Comparison of ENCODE assay signal across 8 cellular contexts in the genomic region with DNA sequence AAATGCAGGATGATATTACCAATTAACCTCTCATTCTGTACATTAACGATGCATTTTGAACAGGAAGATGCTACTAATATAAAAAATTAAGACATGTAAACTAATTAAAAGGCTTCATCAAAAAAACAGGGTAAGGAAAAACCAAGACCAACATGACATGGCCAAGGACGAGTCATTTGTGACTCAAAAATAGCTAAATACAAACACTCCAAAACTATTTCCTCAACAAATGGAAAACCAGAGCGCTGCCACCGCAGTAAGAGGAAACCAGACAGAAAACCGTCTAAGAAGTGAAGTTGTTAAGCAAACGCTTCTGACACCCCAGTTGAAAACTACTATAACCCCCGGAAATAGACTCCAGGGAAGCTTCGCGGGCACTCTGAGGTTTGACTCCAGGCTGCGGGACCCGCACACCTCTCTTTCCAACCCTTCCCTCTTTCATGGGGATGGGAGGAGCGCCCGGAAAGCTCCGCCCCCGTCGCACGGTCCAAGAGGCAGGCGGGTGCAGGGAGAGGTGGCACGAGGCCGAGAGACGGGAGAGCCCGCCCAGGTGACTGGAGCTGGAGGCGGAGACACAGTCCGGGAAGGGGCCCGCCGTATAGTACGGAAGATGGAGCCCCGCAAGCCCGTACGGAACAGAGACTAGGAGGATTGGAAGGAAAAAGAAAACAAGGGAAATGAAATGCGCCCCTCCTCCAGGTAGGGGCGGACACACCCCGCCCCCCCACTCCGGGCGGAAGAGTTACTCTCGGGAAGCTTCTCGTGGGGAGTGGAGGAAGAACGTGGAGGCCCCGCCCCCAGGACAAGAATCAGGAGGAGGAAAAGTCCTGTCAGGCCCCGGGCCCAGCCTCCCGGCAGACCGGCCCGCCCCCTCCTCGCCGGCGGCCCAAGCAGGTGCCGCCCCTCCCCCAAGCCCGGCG. TPM values are rescaled to one million over a fixed set of nuclear protein-coding genes. Genes with fewer than 3 reads are reported as not detected.
DNase-seq lines count a peak whose midpoint lies in the region; ATAC-seq lines count a peak whose summit lies in the region.

No MANE protein-coding gene starts in this region.

- in situ Hi-C loops in GM23248 (cut with MboI) = no loop called here

- H3K4me1 Mint-ChIP-seq in activated T-helper 2 cell treated with anti-CD3 and anti-CD28 coated beads, Interferon-gamma antibody, Interleukin-2, Interleukin-4, amounts not matched to agents 10 μg/mL and 5 μg/mL and 100 μg/mL, durations not matched to agents 14 hours and 24 hours and 36 hours (ENCODE audit: low read depth) = peaks cover 11% of the 10 kb centered on the region
- H3K4me1 Mint-ChIP-seq in naive thymus-derived CD8-positive, alpha-beta T cell = peaks cover 8 to 34% (median 27%) of the 10 kb centered on the region in 4 donors
- peaks cover 11 to 14% of the 10 kb centered on the region in 2 donors for H3K4me1 Mint-ChIP-seq in stimulated activated naive B cell treated with anti-CD40 and anti-IgM and Interleukin-4, amounts not matched to agents 10 μg/mL and 1 μg/mL and 100 μg/mL, for 72 hours

- no peaks in the 10 kb centered on the region for H3K27me3 ChIP-seq in GM23248 (replicated peaks; ENCODE audit: insufficient read depth)
- no peaks in the 10 kb centered on the region for H3K27me3 ChIP-seq in Karpas-422 (ENCODE audit: low read length)

- peak; percentile 41 to 61 for ATAC-seq in naive thymus-derived CD8-positive, alpha-beta T cell
- ATAC-seq in stimulated activated naive B cell treated with anti-CD40 and anti-IgM and Interleukin-4, amounts not matched to agents 10 μg/mL and 1 μg/mL and 100 μg/mL, for 72 hours (replicated peaks) = peak; percentile 71 to 73

- no peaks in the 10 kb centered on the region for H3K27me3 Mint-ChIP-seq in activated T-helper 2 cell treated with anti-CD3 and anti-CD28 coated beads, Interferon-gamma antibody, Interleukin-2, Interleukin-4, amounts not matched to agents 10 μg/mL and 5 μg/mL and 100 μg/mL, durations not matched to agents 14 hours and 24 hours and 36 hours (ENCODE audit: low read depth)
- H3K27me3 Mint-ChIP-seq in naive thymus-derived CD8-positive, alpha-beta T cell = peaks cover 0 to 2% (median 0%) of the 10 kb centered on the region in 5 donors
- peaks cover 0 to 5% of the 10 kb centered on the region in 2 donors for H3K27me3 Mint-ChIP-seq in stimulated activated naive B cell treated with anti-CD40 and anti-IgM and Interleukin-4, amounts not matched to agents 10 μg/mL and 1 μg/mL and 100 μg/mL, for 72 hours

- H3K4me3 ChIP-seq in GM23248 (peak overlapping the region; percentile 84), Karpas-422 (ENCODE audit: low read length) (peak overlapping the region; percentile 77)

- no peaks in the 10 kb centered on the region for H4K20me1 ChIP-seq in GM23248 (ENCODE audit: insufficient read depth)
- peaks cover 10% of the 10 kb centered on the region for H4K20me1 ChIP-seq in Karpas-422 (ENCODE audit: insufficient read depth, low read depth, low read length)

- H3K36me3 ChIP-seq in GM23248 (ENCODE audit: low read depth) = no peaks in the 10 kb centered on the region
- peaks cover 10% of the 10 kb centered on the region for H3K36me3 ChIP-seq in Karpas-422 (ENCODE audit: insufficient read depth, low read length)

- H3K9me2 ChIP-seq in GM23248 (ENCODE audit: insufficient read depth) (no peaks in the 10 kb centered on the region), Karpas-422 (replicated peaks; ENCODE audit: insufficient read depth, low read length) (no peaks in the 10 kb centered on the region)

- no peaks in the 10 kb centered on the region for H3K9me3 Mint-ChIP-seq in activated T-helper 2 cell treated with anti-CD3 and anti-CD28 coated beads, Interferon-gamma antibody, Interleukin-2, Interleukin-4, amounts not matched to agents 10 μg/mL and 5 μg/mL and 100 μg/mL, durations not matched to agents 14 hours and 24 hours and 36 hours
- H3K9me3 Mint-ChIP-seq in naive thymus-derived CD8-positive, alpha-beta T cell = no peaks in the 10 kb centered on the region
- H3K9me3 Mint-ChIP-seq in stimulated activated naive B cell treated with anti-CD40 and anti-IgM and Interleukin-4, amounts not matched to agents 10 μg/mL and 1 μg/mL and 100 μg/mL, for 72 hours = no peaks in the 10 kb centered on the region

- POLR2A ChIA-PET in naive thymus-derived CD8-positive, alpha-beta T cell (lab: Charles Lee) = interaction anchor here (0.6 to 5.2 kb wide), 17 partner anchors 35 to 1546 kb away, joined by 3 to 97 read pairs (median 7); partner anchors contain the start of genes ABHD14B, C3orf18, MANF and RAD54L2

- H3K27ac ChIP-seq in GM23248 = peak overlapping the region; percentile 81
- peak overlapping the region; percentile 59 for H3K27ac ChIP-seq in Karpas-422 (ENCODE audit: low read length)

- H3K79me2 ChIP-seq in GM23248 (ENCODE audit: insufficient read depth) (peaks cover 46% of the 10 kb centered on the region), Karpas-422 (ENCODE audit: low read length) (peaks cover 48% of the 10 kb centered on the region)

- H2AFZ ChIP-seq in GM23248 (peak overlapping the region; percentile 79), Karpas-422 (ENCODE audit: low read length) (no peak overlapping the region)

- H3K36me3 Mint-ChIP-seq in activated T-helper 2 cell treated with anti-CD3 and anti-CD28 coated beads, Interferon-gamma antibody, Interleukin-2, Interleukin-4, amounts not matched to agents 10 μg/mL and 5 μg/mL and 100 μg/mL, durations not matched to agents 14 hours and 24 hours and 36 hours (ENCODE audit: low read depth) = peaks cover 4% of the 10 kb centered on the region
- H3K36me3 Mint-ChIP-seq in naive thymus-derived CD8-positive, alpha-beta T cell = peaks cover 0 to 14% (median 4%) of the 10 kb centered on the region in 3 donors
- peaks cover 2 to 6% of the 10 kb centered on the region in 2 donors for H3K36me3 Mint-ChIP-seq in stimulated activated naive B cell treated with anti-CD40 and anti-IgM and Interleukin-4, amounts not matched to agents 10 μg/mL and 1 μg/mL and 100 μg/mL, for 72 hours

- H3K4me3 Mint-ChIP-seq in activated T-helper 2 cell treated with anti-CD3 and anti-CD28 coated beads, Interferon-gamma antibody, Interleukin-2, Interleukin-4, amounts not matched to agents 10 μg/mL and 5 μg/mL and 100 μg/mL, durations not matched to agents 14 hours and 24 hours and 36 hours (ENCODE audit: low read depth) = peak overlapping the region; percentile 98
- peak overlapping the region; percentile 88 to 100 (median 98) for H3K4me3 Mint-ChIP-seq in naive thymus-derived CD8-positive, alpha-beta T cell
- H3K4me3 Mint-ChIP-seq in stimulated activated naive B cell treated with anti-CD40 and anti-IgM and Interleukin-4, amounts not matched to agents 10 μg/mL and 1 μg/mL and 100 μg/mL, for 72 hours = peak overlapping the region; percentile 87 to 91

- DNase-seq in DMS79 treated with DMSO at 0.1 percent for 48 hours (lab: John Stamatoyannopoulos, UW) (peak; percentile 76), GM23248 (peak; percentile 96), Karpas-422 (peak; percentile 94), RPMI7951 (ENCODE audit: low read depth) (peak; percentile 90), fibroblast of peridontal ligament (ENCODE audit: extremely low read depth) (peak; percentile 84)
- peak; percentile 85 for DNase-seq in activated T-helper 2 cell treated with anti-CD3 and anti-CD28 coated beads, Interferon-gamma antibody, Interleukin-2, Interleukin-4, amounts not matched to agents 10 μg/mL and 5 μg/mL and 100 μg/mL, durations not matched to agents 14 hours and 24 hours and 36 hours (ENCODE audit: low spot score)
- DNase-seq in naive thymus-derived CD8-positive, alpha-beta T cell = peak; percentile 61 to 86 (median 73)
- DNase-seq in stimulated activated naive B cell treated with anti-CD40 and anti-IgM and Interleukin-4, amounts not matched to agents 10 μg/mL and 1 μg/mL and 100 μg/mL, for 72 hours = peak; percentile 85

- H3K9ac ChIP-seq in GM23248 = peak overlapping the region; percentile 91
- H3K9ac ChIP-seq in Karpas-422 (ENCODE audit: low read length) = peak overlapping the region; percentile 85

- H3K9me3 ChIP-seq in GM23248 (ENCODE audit: low read depth) = no peaks in the 10 kb centered on the region
- no peaks in the 10 kb centered on the region for H3K9me3 ChIP-seq in Karpas-422 (ENCODE audit: low read length)

- peak overlapping the region; percentile 97 for H3K27ac Mint-ChIP-seq in activated T-helper 2 cell treated with anti-CD3 and anti-CD28 coated beads, Interferon-gamma antibody, Interleukin-2, Interleukin-4, amounts not matched to agents 10 μg/mL and 5 μg/mL and 100 μg/mL, durations not matched to agents 14 hours and 24 hours and 36 hours
- H3K27ac Mint-ChIP-seq in naive thymus-derived CD8-positive, alpha-beta T cell = peak overlapping the region; percentile 87 to 99 (median 97)
- H3K27ac Mint-ChIP-seq in stimulated activated naive B cell treated with anti-CD40 and anti-IgM and Interleukin-4, amounts not matched to agents 10 μg/mL and 1 μg/mL and 100 μg/mL, for 72 hours = peak overlapping the region; percentile 94

- H3F3A ChIP-seq in GM23248 (ENCODE audit: insufficient read depth) = peaks cover 6% of the 10 kb centered on the region; the same call in 1 of the 2 replicates

- H3K4me1 ChIP-seq in GM23248 (ENCODE audit: insufficient read depth) (peaks cover 7% of the 10 kb centered on the region), Karpas-422 (ENCODE audit: low read length) (peaks cover 15% of the 10 kb centered on the region)

- 0 to 1% methylated on average over 36 to 43 of the region's 49 CpGs for WGBS in GM23248 (ENCODE audit: low coverage in 1 of 2, low lambda C conversion rate in 2 of 2, missing lambda C conversion rate in 2 of 2), 2 experiments

- intact Hi-C loops in activated T-helper 2 cell treated with anti-CD3 and anti-CD28 coated beads, Interferon-gamma antibody, Interleukin-2, Interleukin-4, amounts not matched to agents 10 μg/mL and 5 μg/mL and 100 μg/mL, durations not matched to agents 14 hours and 24 hours and 36 hours (cut with micrococcal nuclease) = loop anchor here (1.0 to 5.0 kb wide), 2 partner anchors 108 to 887 kb away; partner anchors contain the start of genes CISH and RBM15B

- H3K4me2 ChIP-seq in GM23248 (ENCODE audit: unreplicated experiment) (peak overlapping the region; percentile 82), Karpas-422 (ENCODE audit: low read depth, low read length, poor library complexity, severe bottlenecking) (peak overlapping the region; percentile 97)

RNA-seq across cellular contexts. Expression of gene DCAF1, which starts 0.7 kb away (rescaled TPM):
- 10.5 and 13.4 TPM in 2 replicates for total RNA-seq in GM23248 (2014; rRNA removed; shearing (Covaris generic))
- 7.7 and 7.8 TPM in 2 replicates for polyA plus RNA-seq in GM23248 (2016; fragmentation: Nextera tagmentation; extraction: Ambion mirVana)
- total RNA-seq in Karpas-422 (2014; rRNA removed; shearing (Covaris generic); ENCODE audit: low replicate concordance) = 19.7 and 25.4 TPM in 2 replicates
- 11.0 and 11.7 TPM in 2 replicates for total RNA-seq in RPMI7951 (2014; rRNA removed; shearing (Covaris generic))
- 41.1 and 43.0 TPM in 2 replicates for total RNA-seq in activated T-helper 2 cell treated with anti-CD3 and anti-CD28 coated beads, Interferon-gamma antibody, Interleukin-2, Interleukin-4, amounts not matched to agents 10 μg/mL and 5 μg/mL and 100 μg/mL, durations not matched to agents 14 hours and 24 hours and 36 hours
- 10 to 100 TPM; 36.4 TPM for total RNA-seq in naive thymus-derived CD8-positive, alpha-beta T cell
- 10 to 100 TPM in 2 of 3 donors, 1 to 10 TPM in 1; 9.1 to 17.4 (median 10.7) TPM for polyA plus RNA-seq in naive thymus-derived CD8-positive, alpha-beta T cell

RNA-seq across cellular contexts. Expression of gene RAD54L2, which starts 39.4 kb away (rescaled TPM):
- 8.5 and 14.2 TPM in 2 replicates for total RNA-seq in GM23248 (2014; rRNA removed; shearing (Covaris generic))
- polyA plus RNA-seq in GM23248 (2016; fragmentation: Nextera tagmentation; extraction: Ambion mirVana) = 9.2 TPM in 2 replicates
- 15.2 and 17.6 TPM in 2 replicates for total RNA-seq in Karpas-422 (2014; rRNA removed; shearing (Covaris generic); ENCODE audit: low replicate concordance)
- 6.5 and 7.0 TPM in 2 replicates for total RNA-seq in RPMI7951 (2014; rRNA removed; shearing (Covaris generic))
- 39.3 and 40.0 TPM in 2 replicates for total RNA-seq in activated T-helper 2 cell treated with anti-CD3 and anti-CD28 coated beads, Interferon-gamma antibody, Interleukin-2, Interleukin-4, amounts not matched to agents 10 μg/mL and 5 μg/mL and 100 μg/mL, durations not matched to agents 14 hours and 24 hours and 36 hours
- 10 to 100 TPM; 40.5 to 43.4 TPM for total RNA-seq in naive thymus-derived CD8-positive, alpha-beta T cell
- polyA plus RNA-seq in naive thymus-derived CD8-positive, alpha-beta T cell = 10 to 100 TPM; 14.1 to 15.6 (median 14.7) TPM

Comparison
In these comparisons a context has a peak if more than half of its experiments do, and no peak if none do; other contexts are left out.
1. Peak in every context shown above with its lines: DNase-seq, ATAC-seq, H3K4me3 ChIP-seq and H3K27ac ChIP-seq.